In genomic region chr2:234588054-234588430, GRCh38 we compare ENCODE assay signal across 14 cellular contexts.
DNase-seq lines count a peak whose midpoint lies in the region; ATAC-seq and TF ChIP-seq lines count a peak whose summit lies in the region.
"Had no signal": no experiment of that assay in that cellular context is flagged by ENCODE, and none has a peak within 500 bp of the region (broad histone marks: within the 10 kb centered on the region; RNA-seq: fewer than 3 reads in every experiment).

No MANE protein-coding gene starts in this region.

- H3K27ac ChIP-seq in IMR-90 (ENCODE audit: insufficient read depth, low read length) (no peak overlapping the region), MM.1S (ENCODE audit: low read length) (no peak overlapping the region), testis (no peak overlapping the region)
- H3K27ac ChIP-seq: C4-2B had no signal

- intact Hi-C loops in IMR-90 (cut with micrococcal nuclease) = no loop called here
- intact Hi-C loops in testis (cut with DNase I; ENCODE audit: low total_unique reads) = no loop called here

- POLR2A ChIA-PET in IMR-90 (lab: Charles Lee; ENCODE audit: unreplicated experiment) = no interaction called here

- no peaks in the 10 kb centered on the region for H3K9me3 Mint-ChIP-seq in osteocyte (ENCODE audit: unreplicated experiment)
- H3K9me3 Mint-ChIP-seq in natural killer cell treated with Interleukin-12 subunit alpha and Interleukin-12 subunit beta and Interleukin-15 and Interleukin-18, amount 100 ng/mL, for 72 hours = no peaks in the 10 kb centered on the region
- H3K9me3 Mint-ChIP-seq: IgD-negative memory B cell had no signal

- H4K91ac ChIP-seq in IMR-90 (ENCODE audit: insufficient read depth, low read depth, low read length) = peak overlapping the region; percentile 50

- in situ Hi-C loops in IMR-90 (cut with MboI; ENCODE audit: low sequenced_read_pairs) = no loop called here

- H4K20me1 ChIP-seq in IMR-90 (ENCODE audit: insufficient read depth, low read length) (no peaks in the 10 kb centered on the region), MM.1S (ENCODE audit: insufficient read depth, low read length) (no peaks in the 10 kb centered on the region)

- peak overlapping the region; percentile 46; the same call in 1 of the 2 replicates for H3K14ac ChIP-seq in IMR-90 (replicated peaks; ENCODE audit: low read depth, low read length)

- H3K79me2 ChIP-seq in MM.1S (ENCODE audit: low read length) = no peaks in the 10 kb centered on the region

- ATAC-seq in IMR-90 (ENCODE audit: low read depth) = no peak
- ATAC-seq in natural killer cell treated with Interleukin-12 subunit alpha and Interleukin-12 subunit beta and Interleukin-15 and Interleukin-18, amount 100 ng/mL, for 72 hours = no peak

- TF ChIP-seq CTCF in IMR-90 (conservative IDR thresholded peaks at IDR 0.05; ENCODE audit: low read depth, low read length) (no peak), osteocyte (IDR thresholded peaks at IDR 0.05) (no peak), MM.1S (IDR thresholded peaks at IDR 0.05; ENCODE audit: low read length) (no peak), testis (IDR thresholded peaks at IDR 0.05) (no peak)

- H3K4me1 ChIP-seq in IMR-90 (ENCODE audit: control insufficient read depth, insufficient read depth, low read length) (peaks cover 3% of the 10 kb centered on the region; the same call in 1 of the 2 replicates), MM.1S (ENCODE audit: low read length) (no peaks in the 10 kb centered on the region), testis (no peaks in the 10 kb centered on the region)

- H3K9ac ChIP-seq in IMR-90 (ENCODE audit: low read depth, low read length) (no peak overlapping the region), MM.1S (ENCODE audit: low read length) (no peak overlapping the region)

- H3K9me1 ChIP-seq in IMR-90 (ENCODE audit: insufficient read depth, low read length) = peaks cover 4% of the 10 kb centered on the region; the same call in 1 of the 2 replicates

- TF ChIP-seq POLR2A in IMR-90 (IDR thresholded peaks at IDR 0.05; ENCODE audit: low read depth, low read length) (no peak), testis (IDR thresholded peaks at IDR 0.05) (no peak)

- H3K4me1 Mint-ChIP-seq in osteocyte (ENCODE audit: unreplicated experiment) = peaks cover 23% of the 10 kb centered on the region
- no peaks in the 10 kb centered on the region for H3K4me1 Mint-ChIP-seq in natural killer cell treated with Interleukin-12 subunit alpha and Interleukin-12 subunit beta and Interleukin-15 and Interleukin-18, amount 100 ng/mL, for 72 hours (ENCODE audit: low read depth in 2 of 2)
- H3K4me1 Mint-ChIP-seq: IgD-negative memory B cell had no signal

- no peaks in the 10 kb centered on the region for H3K79me1 ChIP-seq in IMR-90 (ENCODE audit: low read depth in 1 of 2, low read length in 2 of 2)

- H3K4ac ChIP-seq in IMR-90 (ENCODE audit: low read depth, low read length) = peak overlapping the region; percentile 42

- H3K23ac ChIP-seq in IMR-90 (ENCODE audit: low read depth, low read length) = peak overlapping the region; percentile 17; the same call in 1 of the 2 replicates

- 95% methylated on average over 4 of the region's 4 CpGs; no CpG with 5 or more reads in 1 of the 2 experiments for WGBS in IMR-90 (ENCODE audit: extremely low coverage in 2 of 2, insufficient read length in 1 of 2), 2 experiments
- 89 to 96% methylated on average over 4 of the region's 4 CpGs for WGBS in testis, 2 donors

- H3K56ac ChIP-seq in IMR-90 (ENCODE audit: extremely low read depth, insufficient read depth, low read length) = no peak overlapping the region

- H3K9me3 ChIP-seq in IMR-90 (ENCODE audit: control insufficient read depth, insufficient read depth, low read length) (no peaks in the 10 kb centered on the region), MM.1S (replicated peaks; ENCODE audit: insufficient read depth, low read length) (no peaks in the 10 kb centered on the region), testis (no peaks in the 10 kb centered on the region)

- BruUV-seq in IMR-90 (replicated peaks; lab: Mats Ljungman, UMichigan) = no TSS peak

- H3F3A ChIP-seq in MM.1S (ENCODE audit: insufficient read depth, low read length) = no peaks in the 10 kb centered on the region

- H2BK120ac ChIP-seq in IMR-90 (ENCODE audit: low read depth, low read length) = peak overlapping the region; percentile 74

- H3K4me3 ChIP-seq in IMR-90 (ENCODE audit: insufficient read depth, low read depth, low read length) (no peak overlapping the region), MM.1S (ENCODE audit: low read length) (no peak overlapping the region), testis (no peak overlapping the region)

- dilution Hi-C loops in IMR-90 (cut with HindIII; ENCODE audit: low sequenced_read_pairs, unreplicated experiment) = no loop called here

- no peaks in the 10 kb centered on the region for H3K27me3 Mint-ChIP-seq in osteocyte (ENCODE audit: unreplicated experiment)
- H3K27me3 Mint-ChIP-seq in natural killer cell treated with Interleukin-12 subunit alpha and Interleukin-12 subunit beta and Interleukin-15 and Interleukin-18, amount 100 ng/mL, for 72 hours = peaks cover 17 to 31% of the 10 kb centered on the region in 2 donors

- no peak for DNase-seq in IMR-90
- peak; percentile 90 for DNase-seq in RPMI7951 (ENCODE audit: low read depth)
- DNase-seq in fibroblast of peridontal ligament (ENCODE audit: extremely low read depth) = peak; percentile 23
- no peak for DNase-seq in osteocyte (ENCODE audit: extremely low spot score, unreplicated experiment)
- DNase-seq in MM.1S = no peak
- no peak for DNase-seq in testis
- DNase-seq in NK-92 (lab: John Stamatoyannopoulos, UW; ENCODE audit: unreplicated experiment) = no peak
- DNase-seq in natural killer cell treated with Interleukin-12 subunit alpha and Interleukin-12 subunit beta and Interleukin-15 and Interleukin-18, amount 100 ng/mL, for 72 hours (ENCODE audit: low spot score) = no peak
- DNase-seq: DMS 273 treated with DMSO at 0.1 percent for 48 hours, NCI-H2171 treated with DMSO at 0.1 percent for 48 hours, NCI-H524, SHP77 had no signal

- no peaks in the 10 kb centered on the region for H3K36me3 Mint-ChIP-seq in osteocyte (ENCODE audit: unreplicated experiment)
- H3K36me3 Mint-ChIP-seq in natural killer cell treated with Interleukin-12 subunit alpha and Interleukin-12 subunit beta and Interleukin-15 and Interleukin-18, amount 100 ng/mL, for 72 hours = no peaks in the 10 kb centered on the region
- H3K36me3 Mint-ChIP-seq: IgD-negative memory B cell had no signal

- H3K4me3 Mint-ChIP-seq in osteocyte (ENCODE audit: unreplicated experiment) = no peak overlapping the region
- H3K4me3 Mint-ChIP-seq in natural killer cell treated with Interleukin-12 subunit alpha and Interleukin-12 subunit beta and Interleukin-15 and Interleukin-18, amount 100 ng/mL, for 72 hours = no peak overlapping the region
- H3K4me3 Mint-ChIP-seq: IgD-negative memory B cell had no signal

- CTCF ChIA-PET in IMR-90 (lab: Yijun Ruan, JAX) = no interaction called here

- H4K8ac ChIP-seq in IMR-90 (ENCODE audit: low read depth in 2 of 2, low read length in 2 of 2) = peak overlapping the region in 1 of 2 experiments; percentile 41; a peak in 1 of 4 replicates

- H3K9me2 ChIP-seq in MM.1S (replicated peaks; ENCODE audit: insufficient read depth, low read length) = no peaks in the 10 kb centered on the region

- H2AFZ ChIP-seq in IMR-90 (replicated peaks; ENCODE audit: low read length, poor library complexity) (no peak overlapping the region), MM.1S (ENCODE audit: low read length) (no peak overlapping the region)

- H3K27me3 ChIP-seq in IMR-90 (ENCODE audit: control insufficient read depth, insufficient read depth, low read length) (0 out of 2 replicates have a peak, but pooled peaks cover 2% of the 10 kb centered on the region), MM.1S (replicated peaks; ENCODE audit: insufficient read depth, low read length) (no peaks in the 10 kb centered on the region), testis (no peaks in the 10 kb centered on the region)

- peak overlapping the region; percentile 72 for H3K27ac Mint-ChIP-seq in osteocyte (ENCODE audit: unreplicated experiment)
- H3K27ac Mint-ChIP-seq in natural killer cell treated with Interleukin-12 subunit alpha and Interleukin-12 subunit beta and Interleukin-15 and Interleukin-18, amount 100 ng/mL, for 72 hours = no peak overlapping the region
- H3K27ac Mint-ChIP-seq: IgD-negative memory B cell had no signal

- no peak overlapping the region for H2BK5ac ChIP-seq in IMR-90 (ENCODE audit: low read depth, low read length, poor library complexity, severe bottlenecking)

- peak overlapping the region; percentile 91; the same call in 1 of the 3 replicates for H2BK15ac ChIP-seq in IMR-90 (ENCODE audit: low read depth, low read length)

- no peak overlapping the region for H2AK9ac ChIP-seq in IMR-90 (replicated peaks; ENCODE audit: low read depth, low read length, poor library complexity)

- 0 out of 2 replicates have a peak overlapping the region, but pooled peaks have one; percentile 82 for H3K18ac ChIP-seq in IMR-90 (ENCODE audit: low read depth, low read length)

- TF ChIP-seq RAD21 in IMR-90 (IDR thresholded peaks at IDR 0.05; ENCODE audit: low read length) = no peak

- no peak overlapping the region for H4K5ac ChIP-seq in IMR-90 (ENCODE audit: low read depth, low read length)

- H3K4me2 ChIP-seq in IMR-90 (ENCODE audit: low read depth, low read length) = no peak overlapping the region
- no peak overlapping the region for H3K4me2 ChIP-seq in MM.1S (ENCODE audit: low read depth, low read length)

- H3K36me3 ChIP-seq in IMR-90 (ENCODE audit: control insufficient read depth, insufficient read depth, low read length) = no peaks in the 10 kb centered on the region
- H3K36me3 ChIP-seq in MM.1S (replicated peaks; ENCODE audit: insufficient read depth, low read length) = no peaks in the 10 kb centered on the region
- H3K36me3 ChIP-seq in testis (ENCODE audit: low read depth, missing control alignments) = no peaks in the 10 kb centered on the region

- peak overlapping the region; percentile 81 for H2AK5ac ChIP-seq in IMR-90 (ENCODE audit: low read depth, low read length)

- peak overlapping the region; percentile 61 for H2BK20ac ChIP-seq in IMR-90 (ENCODE audit: low read depth, low read length)

TF ChIP-seq in IMR-90, 13 proteins besides CTCF, POLR2A, EP300 and RAD21 (continues in another document):
- TF ChIP-seq CEBPB (IDR thresholded peaks at IDR 0.05; ENCODE audit: low read depth, low read length) (no peak), FOS (IDR thresholded peaks at IDR 0.05; ENCODE audit: low read depth, low read length) (no peak), MAFK (IDR thresholded peaks at IDR 0.05; ENCODE audit: low read depth, low read length) (no peak), RFX5 (IDR thresholded peaks at IDR 0.05; ENCODE audit: low read depth, low read length) (no peak), SMC3 (IDR thresholded peaks at IDR 0.05; ENCODE audit: low read depth, low read length) (no peak)

Comparison
In these comparisons a context has a peak if more than half of its experiments do, and no peak if none do; other contexts are left out.
1. DNase-seq: peak in RPMI7951 (single experiment) and fibroblast of peridontal ligament (single experiment); none in IMR-90 (single experiment), osteocyte (single experiment), MM.1S (single experiment), testis (single experiment), NK-92 (single experiment) and natural killer cell treated with Interleukin-12 subunit alpha and Interleukin-12 subunit beta and Interleukin-15 and Interleukin-18, amount 100 ng/mL, for 72 hours (single experiment).